In genomic region chr1:96424882-96425281, GRCh38 we compare ENCODE assay signal across 15 cellular contexts.
"Had no signal": no experiment of that assay in that cellular context is flagged by ENCODE, and none has a peak within 500 bp of the region (broad histone marks: within the 10 kb centered on the region; RNA-seq: fewer than 3 reads in every experiment).

No MANE protein-coding gene starts in this region.

- H3K27ac ChIP-seq: adrenal gland, body of pancreas, coronary artery, esophagus squamous epithelium, gastroesophageal sphincter, heart left ventricle, left ventricle myocardium inferior, stomach had no signal

- H3K27me3 ChIP-seq: adrenal gland, body of pancreas, esophagus squamous epithelium, gastroesophageal sphincter, heart left ventricle, stomach had no signal

- H3K4me1 ChIP-seq: adrenal gland, body of pancreas, gastroesophageal sphincter, heart left ventricle, left ventricle myocardium inferior, stomach had no signal

- DNase-seq: activated CD4-positive, alpha-beta T cell treated with anti-CD3 and anti-CD28 coated beads, Interleukin-2, amount 50 U/mL, for 4 hours; activated effector memory CD4-positive, alpha-beta T cell treated with anti-CD3 and anti-CD28 coated beads, Interleukin-2, amount 50 U/mL, for 16 hours; activated T-cell treated with anti-CD3 and anti-CD28 coated beads, Interleukin-2, amount 50 U/mL, for 72 hours; adrenal gland; body of pancreas; caudate nucleus; esophagus squamous epithelium; heart left ventricle; left ventricle myocardium inferior; occipital lobe; stimulated activated CD4-positive, alpha-beta T cell treated with anti-CD3 and anti-CD28 coated beads, Interleukin-15, amount 100 ng/mL, for 24 hours; stimulated activated CD4-positive, alpha-beta T cell treated with anti-CD3 and anti-CD28 coated beads, Interleukin-2, amount 100 ng/mL, for 48 hours; stomach had no signal

- H3K9me3 ChIP-seq: body of pancreas, esophagus squamous epithelium, gastroesophageal sphincter, heart left ventricle, left ventricle myocardium inferior, stomach had no signal

- ATAC-seq: activated T-cell treated with anti-CD3 and anti-CD28 coated beads, Interleukin-2, amount 50 U/mL, for 72 hours; body of pancreas; gastroesophageal sphincter; heart left ventricle had no signal

- H3K4me3 ChIP-seq: adrenal gland, body of pancreas, coronary artery, esophagus squamous epithelium, gastroesophageal sphincter, heart left ventricle, left ventricle myocardium inferior, stomach had no signal

- H3K36me3 ChIP-seq: adrenal gland, esophagus squamous epithelium, gastroesophageal sphincter, heart left ventricle, left ventricle myocardium inferior, stomach had no signal
